In genomic region chr3:50350527-50351317, GRCh38 we compare ENCODE assay signal across 1 cellular context.
A peak's percentile ranks its signal among the peaks of the same experiment; 100 is the strongest.
TF ChIP-seq lines count a peak whose summit lies in the region.

Gene CYB561D2 (plus strand): TSS chr3:50350862. CDS start chr3:50351434, 572 bp downstream.
Gene NPRL2 (minus strand): TSS chr3:50350775. CDS start chr3:50350652, 123 bp downstream.

TF ChIP-seq in K562, 482 proteins besides CTCF, POLR2A, EP300 and RAD21 (continued from another document and continues in another):
- TF ChIP-seq C11orf30 (IDR thresholded peaks at IDR 0.05; ENCODE audit: low read depth) (peak; percentile 70), RERE (CRISPR knock-in tag; IDR thresholded peaks at IDR 0.05; ENCODE audit: borderline replicate concordance) (no peak), DEAF1 (CRISPR knock-in tag; IDR thresholded peaks at IDR 0.05) (no peak), TCFL5 (CRISPR knock-in tag; conservative IDR thresholded peaks at IDR 0.05) (no peak), ZNF445 (CRISPR knock-in tag; IDR thresholded peaks at IDR 0.05; ENCODE audit: low read depth) (no peak), ZNF77 (CRISPR knock-in tag; IDR thresholded peaks at IDR 0.05) (no peak), ZNF133 (CRISPR knock-in tag; IDR thresholded peaks at IDR 0.05) (no peak), ZMIZ1 (IDR thresholded peaks at IDR 0.05; ENCODE audit: low read depth in 2 of 2, low read length in 2 of 2) (no peak), ZBED1 (IDR thresholded peaks at IDR 0.05) (no peak), BMI1 (IDR thresholded peaks at IDR 0.05; ENCODE audit: low read length) (no peak), FUS (optimal IDR thresholded peaks at IDR 0.05; ENCODE audit: low read depth, low read length) (no peak), ZHX1 (conservative IDR thresholded peaks at IDR 0.05; ENCODE audit: low read length) (no peak), TAF9B (IDR thresholded peaks at IDR 0.05; ENCODE audit: partially characterized antibody) (no peak), CHD2 (IDR thresholded peaks at IDR 0.05; ENCODE audit: low read depth, low read length) (peak; percentile 59; the same call in 1 of the 2 replicates), STAG1 (CRISPR knock-in tag; IDR thresholded peaks at IDR 0.05; ENCODE audit: borderline replicate concordance) (no peak), ZNF586 (CRISPR knock-in tag; conservative IDR thresholded peaks at IDR 0.05) (no peak), SFPQ (IDR thresholded peaks at IDR 0.05; ENCODE audit: low read depth, low read length) (no peak), SRSF7 (optimal IDR thresholded peaks at IDR 0.05; ENCODE audit: low read depth, low read length) (no peak), SRSF9 (IDR thresholded peaks at IDR 0.05; ENCODE audit: borderline replicate concordance, low read depth, low read length) (no peak), ELF2 (CRISPR knock-in tag; IDR thresholded peaks at IDR 0.05) (peak; percentile 95), SIX5 (IDR thresholded peaks at IDR 0.05; ENCODE audit: borderline replicate concordance in 1 of 2, insufficient read depth in 1 of 2, low read depth in 1 of 2, low read length in 2 of 2) (peak; percentile 97), ZC3H11A (IDR thresholded peaks at IDR 0.05; ENCODE audit: low read depth, low read length) (no peak), ZNF197 (CRISPR knock-in tag; IDR thresholded peaks at IDR 0.05; ENCODE audit: low read depth) (0 out of 2 replicates have a peak, but pooled peaks have one; percentile 89), GATA2 (CRISPR knock-in tag; IDR thresholded peaks at IDR 0.05) (no peak), ZNF511 (CRISPR knock-in tag; IDR thresholded peaks at IDR 0.05) (0 out of 2 replicates have a peak, but pooled peaks have one; percentile 8), SLC30A9 (CRISPR knock-in tag; IDR thresholded peaks at IDR 0.05) (no peak), GTF2A2 (tag; IDR thresholded peaks at IDR 0.05) (no peak), E4F1 (CRISPR knock-in tag; IDR thresholded peaks at IDR 0.05; ENCODE audit: borderline replicate concordance) (no peak), CCAR2 (IDR thresholded peaks at IDR 0.05; ENCODE audit: low read depth, low read length) (no peak), IRF9 (tag; IDR thresholded peaks at IDR 0.05) (no peak), CBFB (CRISPR knock-in tag; IDR thresholded peaks at IDR 0.05) (peak; percentile 83; the same call in 1 of the 2 replicates), LCOR (CRISPR knock-in tag; IDR thresholded peaks at IDR 0.05) (no peak), KLF16 (IDR thresholded peaks at IDR 0.05) (no peak), THRAP3 (IDR thresholded peaks at IDR 0.05; ENCODE audit: borderline replicate concordance) (no peak), RFX7 (CRISPR knock-in tag; IDR thresholded peaks at IDR 0.05) (no peak), BRCA1 (IDR thresholded peaks at IDR 0.05) (no peak), BRCA1 (CRISPR knock-in tag; IDR thresholded peaks at IDR 0.05) (no peak), E2F3 (CRISPR knock-in tag; IDR thresholded peaks at IDR 0.05) (0 out of 2 replicates have a peak, but pooled peaks have one; percentile 38), SMAD4 (CRISPR knock-in tag; conservative IDR thresholded peaks at IDR 0.05) (peak; percentile 46; the same call in 1 of the 2 replicates)
